ENCODE assay signal across 14 cellular contexts in the genomic region with DNA sequence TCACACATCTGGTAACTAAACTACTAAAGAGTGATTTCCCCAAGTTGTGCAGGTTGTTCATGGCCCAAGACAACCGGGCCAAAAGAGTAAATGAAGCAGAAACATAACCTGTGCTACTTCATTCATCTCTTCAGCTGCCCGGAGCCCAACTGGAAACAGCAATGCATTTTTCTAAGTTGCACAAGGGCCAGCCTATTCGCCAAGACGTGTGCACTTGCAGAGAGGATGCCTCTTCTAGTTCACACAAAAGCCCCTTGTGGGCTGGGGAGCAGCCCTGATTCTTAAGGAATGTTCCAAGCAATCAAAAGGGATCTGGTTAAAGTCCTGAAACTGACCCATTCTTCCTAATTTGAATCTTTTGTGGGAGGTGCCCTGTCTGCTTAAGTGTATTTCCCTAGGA.
DNase-seq lines count a peak whose midpoint lies in the region; ATAC-seq and TF ChIP-seq lines count a peak whose summit lies in the region.
"Had no signal": no experiment of that assay in that cellular context is flagged by ENCODE, and none has a peak within 500 bp of the region (broad histone marks: within the 10 kb centered on the region; RNA-seq: fewer than 3 reads in every experiment).

No MANE protein-coding gene starts in this region.

- 69 to 84% methylated on average over 3 to 4 of the region's 4 CpGs for WGBS in endodermal cell (ENCODE audit: insufficient coverage in 1 of 2, insufficient read length in 1 of 2), 2 experiments
- 18 to 46% (median 28%) methylated on average over 4 of the region's 4 CpGs for WGBS in psoas muscle, 3 donors

- H3K4me1 ChIP-seq in Loucy (ENCODE audit: insufficient read depth, low read length, poor library complexity, severe bottlenecking) (peaks cover 4% of the 10 kb centered on the region), endodermal cell (ENCODE audit: control insufficient read depth, insufficient read depth, low read length) (peaks cover 33% of the 10 kb centered on the region), psoas muscle (peaks cover 15% of the 10 kb centered on the region)

- no peak for DNase-seq in endodermal cell
- DNase-seq in psoas muscle, result no peak
- DNase-seq in DMS 273 treated with DMSO at 0.1 percent for 48 hours (lab: John Stamatoyannopoulos, UW), result no peak
- DNase-seq: CD4-positive, alpha-beta memory T cell; COR-L47; GF-D8; H7 had no signal

- no peaks in the 10 kb centered on the region for H3K9me3 ChIP-seq in Loucy (ENCODE audit: insufficient read depth, low read depth, low read length)
- no peaks in the 10 kb centered on the region for H3K9me3 ChIP-seq in endodermal cell (ENCODE audit: control insufficient read depth, low read length)
- no peaks in the 10 kb centered on the region for H3K9me3 ChIP-seq in psoas muscle

- no peaks in the 10 kb centered on the region for H3K79me2 ChIP-seq in Loucy (ENCODE audit: insufficient read depth, low read length)

- H3K27me3 ChIP-seq in Loucy (ENCODE audit: insufficient read depth, low read length, poor library complexity, severe bottlenecking) (no peaks in the 10 kb centered on the region), endodermal cell (ENCODE audit: control insufficient read depth, insufficient read depth, low read length, poor library complexity, severe bottlenecking) (no peaks in the 10 kb centered on the region), psoas muscle (ENCODE audit: insufficient read depth in 3 of 3, low read length in 2 of 3) (peaks cover 0 to 2% (median 0%) of the 10 kb centered on the region in 3 donors)

- intact Hi-C loops in psoas muscle (cut with DNase I), result no loop called here

- H2AFZ ChIP-seq in Loucy (ENCODE audit: low read length), result 0 out of 2 replicates have a peak overlapping the region, but pooled peaks have one; percentile 9
- H2AFZ ChIP-seq: GM23338 had no signal

- H4K20me1 ChIP-seq in Loucy (ENCODE audit: insufficient read depth, low read length, poor library complexity, severe bottlenecking), result no peaks in the 10 kb centered on the region

- H3K36me3 Mint-ChIP-seq in endodermal cell (ENCODE audit: low read depth) (no peaks in the 10 kb centered on the region), nephron (ENCODE audit: low read depth) (no peaks in the 10 kb centered on the region)
- H3K36me3 Mint-ChIP-seq: CD4-positive, alpha-beta memory T cell had no signal

- H3K4me2 ChIP-seq in Loucy (ENCODE audit: low read depth, low read length, poor library complexity, severe bottlenecking), result no peak overlapping the region
- H3K4me2 ChIP-seq: GM23338 had no signal

- H3K27ac ChIP-seq in endodermal cell (ENCODE audit: low read depth, low read length), result no peak overlapping the region
- no peak overlapping the region for H3K27ac ChIP-seq in psoas muscle
- H3K27ac ChIP-seq: C4-2B had no signal

- no peak for TF ChIP-seq CTCF in Loucy (conservative IDR thresholded peaks at IDR 0.05; ENCODE audit: low read length)
- no peak for TF ChIP-seq CTCF in endodermal cell (conservative IDR thresholded peaks at IDR 0.05)
- TF ChIP-seq CTCF in nephron (IDR thresholded peaks at IDR 0.05; ENCODE audit: unreplicated experiment in 3 of 3), result no peak
- TF ChIP-seq CTCF in psoas muscle (IDR thresholded peaks at IDR 0.05), result no peak

- H3K9me3 Mint-ChIP-seq in endodermal cell, result peaks cover 10% of the 10 kb centered on the region
- no peaks in the 10 kb centered on the region for H3K9me3 Mint-ChIP-seq in nephron
- H3K9me3 Mint-ChIP-seq: CD4-positive, alpha-beta memory T cell; GM23338 had no signal

- no peaks in the 10 kb centered on the region for H3F3A ChIP-seq in Loucy (ENCODE audit: low read depth)

- peaks cover 50% of the 10 kb centered on the region for H3K4me1 Mint-ChIP-seq in endodermal cell
- peaks cover 67% of the 10 kb centered on the region for H3K4me1 Mint-ChIP-seq in nephron

- H3K9me2 ChIP-seq in Loucy (replicated peaks; ENCODE audit: low read depth, low read length), result no peaks in the 10 kb centered on the region

- ATAC-seq in psoas muscle (peak in 3 of 4 donors; percentile 48 to 61 (median 55)), HG02763 (IDR thresholded peaks at IDR 0.05; ENCODE audit: unreplicated experiment) (no peak), GM18868 (IDR thresholded peaks at IDR 0.05; ENCODE audit: unreplicated experiment) (no peak)
- ATAC-seq: GM23338 had no signal

- H3K4me3 ChIP-seq in Loucy (ENCODE audit: low read length, poor library complexity, severe bottlenecking), result no peak overlapping the region
- H3K4me3 ChIP-seq in endodermal cell (ENCODE audit: low read length), result no peak overlapping the region
- H3K4me3 ChIP-seq in psoas muscle, result no peak overlapping the region
- H3K4me3 ChIP-seq: GM23338 had no signal

- H3K36me3 ChIP-seq in Loucy (ENCODE audit: insufficient read depth, low read length), result no peaks in the 10 kb centered on the region
- no peaks in the 10 kb centered on the region for H3K36me3 ChIP-seq in endodermal cell (ENCODE audit: control insufficient read depth, insufficient read depth, low read length)
- H3K36me3 ChIP-seq in psoas muscle (ENCODE audit: insufficient read depth in 1 of 2, low read depth in 1 of 2), result no peaks in the 10 kb centered on the region

- H3K27ac Mint-ChIP-seq in endodermal cell (peak overlapping the region; percentile 82), nephron (peak overlapping the region; percentile 71 to 90 (median 85))
- H3K27ac Mint-ChIP-seq: B cell; CD4-positive, alpha-beta memory T cell had no signal

- no peak overlapping the region for H3K4me3 Mint-ChIP-seq in endodermal cell
- no peak overlapping the region for H3K4me3 Mint-ChIP-seq in nephron
- H3K4me3 Mint-ChIP-seq: B cell; CD4-positive, alpha-beta memory T cell; GM23338 had no signal

- H3K27me3 Mint-ChIP-seq in endodermal cell (ENCODE audit: insufficient read depth) (no peaks in the 10 kb centered on the region), nephron (ENCODE audit: low read depth) (peaks cover 3% of the 10 kb centered on the region)

- H3K9ac ChIP-seq in Loucy (ENCODE audit: low read depth, low read length, poor library complexity, severe bottlenecking) (no peak overlapping the region), endodermal cell (ENCODE audit: extremely low read depth, low read length, poor library complexity, severe bottlenecking) (no peak overlapping the region)

Comparison
In these comparisons a context has a peak if more than half of its experiments do, and no peak if none do; other contexts are left out.
1. ATAC-seq: peak in psoas muscle (3 of 4); none in HG02763 (single experiment) and GM18868 (single experiment).